20 cellular contexts compared by ENCODE assay signal in genomic region chr14:22769369-22769768, GRCh38. TPM values are rescaled to one million over a fixed set of nuclear protein-coding genes. Genes with fewer than 3 reads are reported as not detected.
A peak's percentile ranks its signal among the peaks of the same experiment; 100 is the strongest.
DNase-seq lines count a peak whose midpoint lies in the region; ATAC-seq, FAIRE-seq and TF ChIP-seq lines count a peak whose summit lies in the region.
"Had no signal": no experiment of that assay in that cellular context is flagged by ENCODE, and none has a peak within 500 bp of the region (broad histone marks: within the 10 kb centered on the region; RNA-seq: fewer than 3 reads in every experiment).

No MANE protein-coding gene starts in this region.

- no peak overlapping the region for H3K27ac ChIP-seq in CD4-positive, CD25-positive, alpha-beta regulatory T cell (ENCODE audit: insufficient read depth, low read length, poor library complexity, severe bottlenecking)
- H3K27ac ChIP-seq in naive thymus-derived CD4-positive, alpha-beta T cell (ENCODE audit: low read depth, low read length) = no peak overlapping the region
- no peak overlapping the region for H3K27ac ChIP-seq in pancreas
- H3K27ac ChIP-seq: ascending aorta, sigmoid colon had no signal

- H3K36me3 Mint-ChIP-seq in CD4-positive, CD25-positive, alpha-beta regulatory T cell = peaks cover 45% of the 10 kb centered on the region
- H3K36me3 Mint-ChIP-seq in activated T-helper 1 cell treated with anti-CD3 and anti-CD28 coated beads, Interleukin-12 subunit alpha, Interleukin-12 subunit beta, Interleukin-2, Interleukin-4 antibody, amounts not matched to agents 30 ng/mL and 10 ng/mL and 1 ng/mL, durations not matched to agents 14 hours and 24 hours and 36 hours (ENCODE audit: low read depth) = peaks cover 50% of the 10 kb centered on the region
- peaks cover 25 to 60% (median 39%) of the 10 kb centered on the region in 5 donors for H3K36me3 Mint-ChIP-seq in naive thymus-derived CD4-positive, alpha-beta T cell

- 76 to 79% methylated on average over 2 of the region's 2 CpGs for WGBS in pancreas, 2 donors

- peaks cover 52% of the 10 kb centered on the region for H3K36me3 ChIP-seq in CD4-positive, CD25-positive, alpha-beta regulatory T cell (ENCODE audit: control insufficient read depth, insufficient read depth, low read length)
- H3K36me3 ChIP-seq in naive thymus-derived CD4-positive, alpha-beta T cell (ENCODE audit: control insufficient read depth in 2 of 3, insufficient read depth in 3 of 3, low read length in 3 of 3) = peaks cover 20 to 65% (median 25%) of the 10 kb centered on the region in 3 experiments
- peaks cover 0 to 44% (median 24%) of the 10 kb centered on the region in 3 donors for H3K36me3 ChIP-seq in pancreas

- peaks cover 23% of the 10 kb centered on the region for H3K4me1 ChIP-seq in CD4-positive, CD25-positive, alpha-beta regulatory T cell (ENCODE audit: control insufficient read depth, insufficient read depth, low read length, poor library complexity, severe bottlenecking)
- peaks cover 18 to 24% of the 10 kb centered on the region in 2 donors for H3K4me1 ChIP-seq in naive thymus-derived CD4-positive, alpha-beta T cell (ENCODE audit: control insufficient read depth in 2 of 2, insufficient read depth in 2 of 2, low read length in 2 of 2)
- peaks cover 0 to 8% (median 5%) of the 10 kb centered on the region in 3 donors for H3K4me1 ChIP-seq in pancreas

- POLR2A ChIA-PET in naive thymus-derived CD4-positive, alpha-beta T cell (lab: Charles Lee) = interaction anchor here (0.6 kb wide), 1 partner anchor 531 kb away, joined by 3 read pairs; no protein-coding TSS in a partner anchor

- peak overlapping the region in 1 of 3 donors; percentile 74 for H3K27ac Mint-ChIP-seq in CD4-positive, CD25-positive, alpha-beta regulatory T cell
- no peak overlapping the region for H3K27ac Mint-ChIP-seq in activated T-helper 1 cell treated with anti-CD3 and anti-CD28 coated beads, Interleukin-12 subunit alpha, Interleukin-12 subunit beta, Interleukin-2, Interleukin-4 antibody, amounts not matched to agents 30 ng/mL and 10 ng/mL and 1 ng/mL, durations not matched to agents 14 hours and 24 hours and 36 hours
- H3K27ac Mint-ChIP-seq in naive thymus-derived CD4-positive, alpha-beta T cell = peak overlapping the region in 1 of 9 donors; percentile 84

- H3K27me3 ChIP-seq in CD4-positive, CD25-positive, alpha-beta regulatory T cell (ENCODE audit: control insufficient read depth, insufficient read depth, low read length) = no peaks in the 10 kb centered on the region
- no peaks in the 10 kb centered on the region for H3K27me3 ChIP-seq in naive thymus-derived CD4-positive, alpha-beta T cell (ENCODE audit: control insufficient read depth in 2 of 2, insufficient read depth in 2 of 2, low read length in 2 of 2)
- no peaks in the 10 kb centered on the region for H3K27me3 ChIP-seq in pancreas
- H3K27me3 ChIP-seq: ascending aorta, sigmoid colon had no signal

- no peaks in the 10 kb centered on the region for H3K9me3 ChIP-seq in CD4-positive, CD25-positive, alpha-beta regulatory T cell (ENCODE audit: control insufficient read depth in 2 of 2, low read length in 2 of 2)
- no peaks in the 10 kb centered on the region for H3K9me3 ChIP-seq in naive thymus-derived CD4-positive, alpha-beta T cell (ENCODE audit: control insufficient read depth in 2 of 3, low read length in 3 of 3)
- H3K9me3 ChIP-seq in pancreas = no peaks in the 10 kb centered on the region
- H3K9me3 ChIP-seq: ascending aorta, sigmoid colon had no signal

- peak overlapping the region in 3 of 4 donors; percentile 40 to 93 (median 52) for H3K4me3 Mint-ChIP-seq in CD4-positive, CD25-positive, alpha-beta regulatory T cell
- peak overlapping the region; percentile 29 for H3K4me3 Mint-ChIP-seq in activated T-helper 1 cell treated with anti-CD3 and anti-CD28 coated beads, Interleukin-12 subunit alpha, Interleukin-12 subunit beta, Interleukin-2, Interleukin-4 antibody, amounts not matched to agents 30 ng/mL and 10 ng/mL and 1 ng/mL, durations not matched to agents 14 hours and 24 hours and 36 hours
- H3K4me3 Mint-ChIP-seq in naive thymus-derived CD4-positive, alpha-beta T cell = peak overlapping the region in 6 of 10 donors; percentile 3 to 87 (median 64)
- H3K4me3 Mint-ChIP-seq: stimulated activated memory B cell treated with anti-CD40 and anti-IgM and Interleukin-4, amounts not matched to agents 10 μg/mL and 1 μg/mL and 100 μg/mL, for 72 hours had no signal

- no peak for ATAC-seq in CD4-positive, CD25-positive, alpha-beta regulatory T cell (ENCODE audit: low read depth in 2 of 2)
- ATAC-seq in naive thymus-derived CD4-positive, alpha-beta T cell = no peak
- no peak for ATAC-seq in GM21529 (IDR thresholded peaks at IDR 0.05; ENCODE audit: unreplicated experiment)
- ATAC-seq in pancreas = no peak
- ATAC-seq: left lobe of liver; stimulated activated memory B cell treated with anti-CD40 and anti-IgM and Interleukin-4, amounts not matched to agents 10 μg/mL and 1 μg/mL and 100 μg/mL, for 72 hours had no signal

- H3K4me3 ChIP-seq in CD4-positive, CD25-positive, alpha-beta regulatory T cell (ENCODE audit: low read depth, low read length) = no peak overlapping the region
- H3K4me3 ChIP-seq in naive thymus-derived CD4-positive, alpha-beta T cell (ENCODE audit: low read length) = no peak overlapping the region
- no peak overlapping the region for H3K4me3 ChIP-seq in pancreas
- H3K4me3 ChIP-seq: ascending aorta, sigmoid colon had no signal

- intact Hi-C loops in activated T-helper 1 cell treated with anti-CD3 and anti-CD28 coated beads, Interleukin-12 subunit alpha, Interleukin-12 subunit beta, Interleukin-2, Interleukin-4 antibody, amounts not matched to agents 30 ng/mL and 10 ng/mL and 1 ng/mL, durations not matched to agents 14 hours and 24 hours and 36 hours (cut with micrococcal nuclease) = loop anchor here (5.0 to 10.0 kb wide), 2 partner anchors 148 to 555 kb away; partner anchors contain the start of genes PABPN1 and RBM23
- intact Hi-C loops in naive thymus-derived CD4-positive, alpha-beta T cell (cut with micrococcal nuclease) = loop anchor here (5.0 kb wide), 3 partner anchors 103 to 1312 kb away; partner anchors contain the start of genes CHD8 (in 1 of the 2), DAD1 (in 1 of the 2) and LRP10 (in 1 of the 2)
- intact Hi-C loops in pancreas (cut with DNase I) = no loop called here

- DNase-seq in Ammon's horn (ENCODE audit: low spot score) = peak; percentile 40
- DNase-seq in CD4-positive, CD25-positive, alpha-beta regulatory T cell = no peak
- DNase-seq in activated T-helper 1 cell treated with anti-CD3 and anti-CD28 coated beads, Interleukin-12 subunit alpha, Interleukin-12 subunit beta, Interleukin-2, Interleukin-4 antibody, amounts not matched to agents 30 ng/mL and 10 ng/mL and 1 ng/mL, durations not matched to agents 14 hours and 24 hours and 36 hours (ENCODE audit: low spot score) = no peak
- DNase-seq in naive thymus-derived CD4-positive, alpha-beta T cell = no peak
- no peak for DNase-seq in ecto neural progenitor cell (ENCODE audit: low spot score)
- no peak for DNase-seq in pancreas
- DNase-seq: activated CD8-positive, alpha-beta memory T cell treated with anti-CD3 and anti-CD28 coated beads for 24 hours; activated effector memory CD4-positive, alpha-beta T cell treated with anti-CD3 and anti-CD28 coated beads, Interleukin-2, amount 50 U/mL, for 16 hours; GDM1; midbrain; MM.1S; NCI-H1694 treated with DMSO at 0.1 percent for 48 hours; NCI-H226; occipital lobe; sigmoid colon had no signal

- H3K4me1 Mint-ChIP-seq in CD4-positive, CD25-positive, alpha-beta regulatory T cell = peaks cover 16 to 38% (median 29%) of the 10 kb centered on the region in 4 donors
- H3K4me1 Mint-ChIP-seq in activated T-helper 1 cell treated with anti-CD3 and anti-CD28 coated beads, Interleukin-12 subunit alpha, Interleukin-12 subunit beta, Interleukin-2, Interleukin-4 antibody, amounts not matched to agents 30 ng/mL and 10 ng/mL and 1 ng/mL, durations not matched to agents 14 hours and 24 hours and 36 hours (ENCODE audit: low read depth) = peaks cover 22% of the 10 kb centered on the region
- peaks cover 22 to 44% (median 39%) of the 10 kb centered on the region in 7 donors for H3K4me1 Mint-ChIP-seq in naive thymus-derived CD4-positive, alpha-beta T cell

- FAIRE-seq in pancreas (lab: Jason Lieb, UNC) = no peak

- CTCF ChIA-PET in naive thymus-derived CD4-positive, alpha-beta T cell (lab: Charles Lee) = no interaction called here

- peaks cover 0 to 3% (median 0%) of the 10 kb centered on the region in 7 donors for H3K9me3 Mint-ChIP-seq in CD4-positive, CD25-positive, alpha-beta regulatory T cell
- peaks cover 3% of the 10 kb centered on the region for H3K9me3 Mint-ChIP-seq in activated T-helper 1 cell treated with anti-CD3 and anti-CD28 coated beads, Interleukin-12 subunit alpha, Interleukin-12 subunit beta, Interleukin-2, Interleukin-4 antibody, amounts not matched to agents 30 ng/mL and 10 ng/mL and 1 ng/mL, durations not matched to agents 14 hours and 24 hours and 36 hours
- peaks cover 0 to 2% (median 0%) of the 10 kb centered on the region in 11 donors for H3K9me3 Mint-ChIP-seq in naive thymus-derived CD4-positive, alpha-beta T cell
- H3K9me3 Mint-ChIP-seq: stimulated activated memory B cell treated with anti-CD40 and anti-IgM and Interleukin-4, amounts not matched to agents 10 μg/mL and 1 μg/mL and 100 μg/mL, for 72 hours had no signal

- no peaks in the 10 kb centered on the region for H3K27me3 Mint-ChIP-seq in CD4-positive, CD25-positive, alpha-beta regulatory T cell
- no peaks in the 10 kb centered on the region for H3K27me3 Mint-ChIP-seq in activated T-helper 1 cell treated with anti-CD3 and anti-CD28 coated beads, Interleukin-12 subunit alpha, Interleukin-12 subunit beta, Interleukin-2, Interleukin-4 antibody, amounts not matched to agents 30 ng/mL and 10 ng/mL and 1 ng/mL, durations not matched to agents 14 hours and 24 hours and 36 hours (ENCODE audit: insufficient read depth)
- H3K27me3 Mint-ChIP-seq in naive thymus-derived CD4-positive, alpha-beta T cell = no peaks in the 10 kb centered on the region
- H3K27me3 Mint-ChIP-seq: stimulated activated memory B cell treated with anti-CD40 and anti-IgM and Interleukin-4, amounts not matched to agents 10 μg/mL and 1 μg/mL and 100 μg/mL, for 72 hours had no signal

- no peak for TF ChIP-seq CTCF in pancreas (IDR thresholded peaks at IDR 0.05)

RNA-seq across cellular contexts. Expression of gene OXA1L, which starts 2.9 kb away (rescaled TPM):
- 155 TPM for total RNA-seq in CD4-positive, CD25-positive, alpha-beta regulatory T cell
- polyA plus RNA-seq in CD4-positive, CD25-positive, alpha-beta regulatory T cell = 10 to 100 TPM; 62.6 to 85.2 (median 75.6) TPM
- total RNA-seq in activated T-helper 1 cell treated with anti-CD3 and anti-CD28 coated beads, Interleukin-12 subunit alpha, Interleukin-12 subunit beta, Interleukin-2, Interleukin-4 antibody, amounts not matched to agents 30 ng/mL and 10 ng/mL and 1 ng/mL, durations not matched to agents 14 hours and 24 hours and 36 hours = 125 and 127 TPM in 2 replicates
- total RNA-seq in naive thymus-derived CD4-positive, alpha-beta T cell = 100 to 1,000 TPM; 112 to 177 (median 144) TPM
- 10 to 100 TPM; 62.8 to 76.6 TPM for polyA plus RNA-seq in naive thymus-derived CD4-positive, alpha-beta T cell
- 10 to 100 TPM; 48.1 to 76.2 (median 53.2) TPM for total RNA-seq in pancreas
- 10 to 100 TPM; 56.7 to 91.2 TPM for polyA plus RNA-seq in pancreas

RNA-seq across cellular contexts. Expression of gene SLC7A7, which starts 45.9 kb away (rescaled TPM):
- not detected for total RNA-seq in CD4-positive, CD25-positive, alpha-beta regulatory T cell
- under 1 TPM; 0.21 to 0.61 (median 0.50) TPM for polyA plus RNA-seq in CD4-positive, CD25-positive, alpha-beta regulatory T cell
- total RNA-seq in activated T-helper 1 cell treated with anti-CD3 and anti-CD28 coated beads, Interleukin-12 subunit alpha, Interleukin-12 subunit beta, Interleukin-2, Interleukin-4 antibody, amounts not matched to agents 30 ng/mL and 10 ng/mL and 1 ng/mL, durations not matched to agents 14 hours and 24 hours and 36 hours = 0.61 TPM in 1 of 2 replicates, not detected in the other
- total RNA-seq in naive thymus-derived CD4-positive, alpha-beta T cell = 10 to 100 TPM in 1 of 5 experiments, 1 to 10 TPM in 4; 1.1 to 71.1 (median 2.7) TPM
- 1 to 10 TPM; 1.1 to 1.4 TPM for polyA plus RNA-seq in naive thymus-derived CD4-positive, alpha-beta T cell
- 10 to 100 TPM in 1 of 6 donors, 1 to 10 TPM in 5; 2.9 to 13.1 (median 5.7) TPM for total RNA-seq in pancreas
- polyA plus RNA-seq in pancreas = 1 to 10 TPM; 4.9 to 9.9 TPM
- total RNA-seq: T-helper 2 cell treated with Interferon-gamma antibody and Interleukin-4, amounts not matched to agents 100 ng/mL and 5 ng/mL, for 36 hours had no signal

Comparison
In these comparisons a context has a peak if more than half of its experiments do, and no peak if none do; other contexts are left out.
1. intact Hi-C loops: an anchor here in activated T-helper 1 cell treated with anti-CD3 and anti-CD28 coated beads, Interleukin-12 subunit alpha, Interleukin-12 subunit beta, Interleukin-2, Interleukin-4 antibody, amounts not matched to agents 30 ng/mL and 10 ng/mL and 1 ng/mL, durations not matched to agents 14 hours and 24 hours and 36 hours (5.0 to 10.0 kb wide) and naive thymus-derived CD4-positive, alpha-beta T cell (5.0 kb wide); none called in pancreas.